ENCODE assay signal across 28 cellular contexts in the genomic region with DNA sequence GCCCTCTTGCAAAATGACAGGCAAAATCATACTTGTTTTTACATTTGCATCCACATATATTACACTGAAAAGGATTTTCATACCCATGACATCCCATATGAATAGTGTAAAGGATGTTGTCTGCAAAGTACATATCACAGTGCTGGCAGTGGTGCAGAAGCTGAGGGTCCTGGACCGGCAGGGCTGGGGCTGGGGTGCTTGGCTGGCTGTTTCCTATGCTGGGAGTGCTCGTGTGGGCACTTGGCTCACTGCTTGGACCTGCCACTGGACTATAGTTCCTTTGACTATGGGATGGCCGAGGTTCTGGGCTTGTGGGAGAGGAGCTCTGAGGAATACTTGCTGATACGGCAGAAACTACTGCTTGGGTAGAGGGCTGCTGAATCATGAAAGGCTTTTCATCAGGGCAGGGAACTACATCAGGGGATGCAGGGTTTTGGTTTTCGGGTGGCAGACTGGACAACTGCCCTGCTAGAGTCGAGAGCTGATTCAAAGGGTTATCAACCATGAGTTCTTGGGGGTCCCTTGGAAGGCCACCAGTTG.
"Had no signal": no experiment of that assay in that cellular context is flagged by ENCODE, and none has a peak within 500 bp of the region (broad histone marks: within the 10 kb centered on the region; RNA-seq: fewer than 3 reads in every experiment).

No MANE protein-coding gene starts in this region.

- H3K4me2 ChIP-seq: smooth muscle cell had no signal

- H3K27me3 ChIP-seq: esophagus squamous epithelium, right atrium auricular region, stomach, testis, tibial artery had no signal

- H3K27ac Mint-ChIP-seq: nephron progenitor cell; stimulated activated effector memory CD8-positive, alpha-beta T cell treated with anti-CD3 and anti-CD28 coated beads, Interleukin-12 subunit alpha, Interleukin-12 subunit beta, amount 100 ng/mL, for 72 hours; type B pancreatic cell had no signal

- DNase-seq: dermis blood vessel endothelial cell; effector memory CD4-positive, alpha-beta T cell; esophagus squamous epithelium; foreskin melanocyte; hypothalamus; immature natural killer cell; islet precursor cell; kidney glomerular epithelial cell; left ventricle myocardium superior; lower lobe of right lung; naive thymus-derived CD8-positive, alpha-beta T cell; nephron progenitor cell; nucleus accumbens; stimulated activated CD4-positive, alpha-beta T cell treated with anti-CD3 and anti-CD28 coated beads, Interleukin-12 subunit alpha, Interleukin-12 subunit beta, amount 100 ng/mL, for 4 hours; stimulated activated CD4-positive, alpha-beta T cell treated with anti-CD3 and anti-CD28 coated beads, Interleukin-2, amount 100 ng/mL, for 24 hours; stimulated activated CD4-positive, alpha-beta T cell treated with anti-CD3 and anti-CD28 coated beads, Interleukin-4, amount 100 ng/mL, for 24 hours; stimulated activated naive CD4-positive, alpha-beta T cell treated with Interleukin-2 at 50 U/mL for 16 hours; stomach; testis; tibial artery had no signal

- H3K27me3 Mint-ChIP-seq: naive thymus-derived CD8-positive, alpha-beta T cell; type B pancreatic cell had no signal

- ATAC-seq: left ventricle myocardium superior; lower lobe of right lung; naive thymus-derived CD8-positive, alpha-beta T cell; sciatic nerve; stimulated activated effector memory CD8-positive, alpha-beta T cell treated with anti-CD3 and anti-CD28 coated beads, Interleukin-12 subunit alpha, Interleukin-12 subunit beta, amount 100 ng/mL, for 72 hours had no signal

- H3K4me1 Mint-ChIP-seq: stimulated activated effector memory CD8-positive, alpha-beta T cell treated with anti-CD3 and anti-CD28 coated beads, Interleukin-12 subunit alpha, Interleukin-12 subunit beta, amount 100 ng/mL, for 72 hours had no signal

- H3K4me1 ChIP-seq: lower lobe of right lung, prostate gland, right atrium auricular region had no signal

- H3K9me3 Mint-ChIP-seq: immature natural killer cell; naive thymus-derived CD8-positive, alpha-beta T cell; nephron progenitor cell; stimulated activated effector memory CD8-positive, alpha-beta T cell treated with anti-CD3 and anti-CD28 coated beads, Interleukin-12 subunit alpha, Interleukin-12 subunit beta, amount 100 ng/mL, for 72 hours; type B pancreatic cell had no signal

- FAIRE-seq: endothelial cell of umbilical vein had no signal

- H3K9me3 ChIP-seq: esophagus squamous epithelium, lower lobe of right lung, prostate gland, right atrium auricular region, stomach, testis, tibial artery had no signal

- H3K4me3 ChIP-seq: coronary artery, esophagus squamous epithelium, lower lobe of right lung, prostate gland, right atrium auricular region, smooth muscle cell, stomach, testis, tibial artery had no signal

- H3K27ac ChIP-seq: coronary artery, esophagus squamous epithelium, lower lobe of right lung, prostate gland, right atrium auricular region, stomach, tibial artery had no signal

- H3K4me3 Mint-ChIP-seq: immature natural killer cell; naive thymus-derived CD8-positive, alpha-beta T cell; nephron progenitor cell; stimulated activated effector memory CD8-positive, alpha-beta T cell treated with anti-CD3 and anti-CD28 coated beads, Interleukin-12 subunit alpha, Interleukin-12 subunit beta, amount 100 ng/mL, for 72 hours; type B pancreatic cell had no signal
